6 cellular contexts compared by ENCODE assay signal in the genomic region with DNA sequence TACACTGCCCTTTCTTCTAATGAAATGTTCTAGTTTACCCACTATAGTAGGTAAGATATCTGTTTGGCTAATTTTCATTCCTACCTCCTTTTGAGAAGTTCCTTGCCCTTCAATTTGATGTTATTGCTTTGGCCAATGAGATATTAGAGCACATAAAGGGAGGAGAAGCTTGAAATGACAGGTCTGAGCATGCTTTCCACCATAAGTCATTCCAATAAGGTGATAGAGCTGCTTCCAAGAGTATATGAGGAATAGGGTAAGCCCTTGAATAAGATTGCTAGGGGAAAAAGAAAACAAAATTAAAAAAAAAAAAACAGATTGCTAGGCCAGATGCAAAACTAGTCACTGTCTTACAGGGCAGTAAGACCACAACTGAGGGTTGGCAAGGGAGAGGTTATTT.
"Had no signal": no experiment of that assay in that cellular context is flagged by ENCODE, and none has a peak within 500 bp of the region (broad histone marks: within the 10 kb centered on the region; RNA-seq: fewer than 3 reads in every experiment).

No MANE protein-coding gene starts in this region.

- H2AFZ ChIP-seq: GM23338 had no signal

- DNase-seq: H9, HCEC 1CT, IMR-90 had no signal

- H3K4me3 ChIP-seq: GM23338 had no signal

- FAIRE-seq: H54, HTR-8/SVneo had no signal

- ATAC-seq: GM23338 had no signal

- H3K4me2 ChIP-seq: GM23338 had no signal
